12 cellular contexts compared by ENCODE assay signal in genomic region chr2:30417253-30417652, GRCh38. TPM values are rescaled to one million over a fixed set of nuclear protein-coding genes. Genes with fewer than 3 reads are reported as not detected.
DNase-seq lines count a peak whose midpoint lies in the region; ATAC-seq, FAIRE-seq and TF ChIP-seq lines count a peak whose summit lies in the region.
"Had no signal": no experiment of that assay in that cellular context is flagged by ENCODE, and none has a peak within 500 bp of the region (broad histone marks: within the 10 kb centered on the region; RNA-seq: fewer than 3 reads in every experiment).

No MANE protein-coding gene starts in this region.

- peak overlapping the region; percentile 65 for H2AFZ ChIP-seq in fibroblast of lung (ENCODE audit: low read length)

- TF ChIP-seq CTCF in fibroblast of lung (conservative IDR thresholded peaks at IDR 0.05 in 1 of 2, IDR thresholded peaks at IDR 0.05 in 1 of 2; ENCODE audit: low read depth in 1 of 2, low read length in 2 of 2): no peak

- no peak overlapping the region for H3K4me3 ChIP-seq in fibroblast of lung (replicated peaks in 1 of 4; ENCODE audit: control extremely low read depth in 1 of 4, insufficient read depth in 1 of 4, low read depth in 3 of 4, low read length in 4 of 4)
- no peak overlapping the region for H3K4me3 ChIP-seq in stomach smooth muscle (ENCODE audit: low read length in 2 of 2)
- H3K4me3 ChIP-seq in SJCRH30: no peak overlapping the region

- ATAC-seq in GM19467 (IDR thresholded peaks at IDR 0.05; ENCODE audit: unreplicated experiment): no peak
- ATAC-seq: esophagus mucosa had no signal

- no peak for FAIRE-seq in H54 (lab: Jason Lieb, UNC)

- DNase-seq in OCI-M1 (lab: John Stamatoyannopoulos, UW) (peak; percentile 23), fibroblast of lung (ENCODE audit: low read depth in 2 of 2) (peak in 1 of 2 donors; percentile 73), medulla oblongata (ENCODE audit: extremely low spot score) (peak; percentile 44), H54 (ENCODE audit: insufficient read length, low spot score) (no peak), SJCRH30 (no peak)
- no peak for DNase-seq in stimulated activated naive CD4-positive, alpha-beta T cell (lab: John Stamatoyannopoulos, UW)
- DNase-seq: activated CD8-positive, alpha-beta memory T cell treated with anti-CD3 and anti-CD28 coated beads, Interleukin-2, amount 50 U/mL, for 48 hours; NCI-H1092 treated with DMSO at 0.1 percent for 48 hours; T-helper 9 cell had no signal

- H3K79me2 ChIP-seq in fibroblast of lung (ENCODE audit: control insufficient read depth, insufficient read depth, low read length): no peaks in the 10 kb centered on the region

- TF ChIP-seq POLR2A in H54 (IDR thresholded peaks at IDR 0.05; ENCODE audit: low read depth, low read length): no peak

- no peaks in the 10 kb centered on the region for H4K20me1 ChIP-seq in fibroblast of lung (ENCODE audit: control insufficient read depth, extremely low read depth, insufficient read depth, low read length)

- no peaks in the 10 kb centered on the region for H3K27me3 ChIP-seq in fibroblast of lung (ENCODE audit: control insufficient read depth, insufficient read depth, low read length)
- no peaks in the 10 kb centered on the region for H3K27me3 ChIP-seq in stomach smooth muscle (ENCODE audit: control insufficient read depth in 1 of 2, insufficient read depth in 2 of 2, low read length in 2 of 2)
- H3K27me3 ChIP-seq in SJCRH30: no peaks in the 10 kb centered on the region

- H3K27ac ChIP-seq in fibroblast of lung (ENCODE audit: insufficient read depth, low read length) (peak overlapping the region; percentile 49), stomach smooth muscle (ENCODE audit: low read length) (peak overlapping the region; percentile 2), SJCRH30 (no peak overlapping the region)

- peaks cover 21% of the 10 kb centered on the region for H3K4me1 ChIP-seq in fibroblast of lung (ENCODE audit: control insufficient read depth, extremely low read depth, insufficient read depth, low read length)
- H3K4me1 ChIP-seq in stomach smooth muscle (ENCODE audit: control insufficient read depth, insufficient read depth, low read length): peaks cover 38% of the 10 kb centered on the region
- H3K4me1 ChIP-seq in SJCRH30: peaks cover 19% of the 10 kb centered on the region

- H3K9ac ChIP-seq in fibroblast of lung (ENCODE audit: insufficient read depth, low read length) (no peak overlapping the region), stomach smooth muscle (ENCODE audit: low read length in 2 of 2) (no peak overlapping the region)

- H3K9me3 ChIP-seq in fibroblast of lung (ENCODE audit: control insufficient read depth, insufficient read depth, low read depth, low read length) (no peaks in the 10 kb centered on the region), stomach smooth muscle (ENCODE audit: control insufficient read depth in 2 of 2, low read length in 2 of 2) (no peaks in the 10 kb centered on the region), SJCRH30 (replicated peaks) (no peaks in the 10 kb centered on the region)

- H3K36me3 ChIP-seq in fibroblast of lung (ENCODE audit: control insufficient read depth, insufficient read depth, low read length): no peaks in the 10 kb centered on the region
- H3K36me3 ChIP-seq in stomach smooth muscle (ENCODE audit: control insufficient read depth in 2 of 2, insufficient read depth in 2 of 2, low read length in 2 of 2): no peaks in the 10 kb centered on the region
- H3K36me3 ChIP-seq in SJCRH30: no peaks in the 10 kb centered on the region

- H3K4me2 ChIP-seq in fibroblast of lung (ENCODE audit: extremely low read depth, insufficient read depth, low read length): no peak overlapping the region

RNA-seq across cellular contexts. Expression of gene LCLAT1, which starts 29.8 kb away (rescaled TPM):
- 17.7 and 43.3 TPM in 2 replicates for total RNA-seq in fibroblast of lung
- 37.1 and 45.9 TPM in 2 replicates for polyA plus RNA-seq in fibroblast of lung
- 9.7 and 15.9 TPM in 2 replicates for polyA plus RNA-seq in fibroblast of lung (2012)
- 16.7 and 19.4 TPM in 2 replicates for polyA minus RNA-seq in fibroblast of lung (ENCODE audit: low replicate concordance)
- 29.0 and 35.9 TPM in 2 replicates for total RNA-seq in SJCRH30 (2014; rRNA removed; shearing (Covaris generic))

Comparison
In these comparisons a context has a peak if more than half of its experiments do, and no peak if none do; other contexts are left out.
1. DNase-seq: peak in OCI-M1 (single experiment) and medulla oblongata (single experiment); none in H54 (single experiment), stimulated activated naive CD4-positive, alpha-beta T cell (0 of 6) and SJCRH30 (0 of 2).